16 cellular contexts compared by ENCODE assay signal in the genomic region with DNA sequence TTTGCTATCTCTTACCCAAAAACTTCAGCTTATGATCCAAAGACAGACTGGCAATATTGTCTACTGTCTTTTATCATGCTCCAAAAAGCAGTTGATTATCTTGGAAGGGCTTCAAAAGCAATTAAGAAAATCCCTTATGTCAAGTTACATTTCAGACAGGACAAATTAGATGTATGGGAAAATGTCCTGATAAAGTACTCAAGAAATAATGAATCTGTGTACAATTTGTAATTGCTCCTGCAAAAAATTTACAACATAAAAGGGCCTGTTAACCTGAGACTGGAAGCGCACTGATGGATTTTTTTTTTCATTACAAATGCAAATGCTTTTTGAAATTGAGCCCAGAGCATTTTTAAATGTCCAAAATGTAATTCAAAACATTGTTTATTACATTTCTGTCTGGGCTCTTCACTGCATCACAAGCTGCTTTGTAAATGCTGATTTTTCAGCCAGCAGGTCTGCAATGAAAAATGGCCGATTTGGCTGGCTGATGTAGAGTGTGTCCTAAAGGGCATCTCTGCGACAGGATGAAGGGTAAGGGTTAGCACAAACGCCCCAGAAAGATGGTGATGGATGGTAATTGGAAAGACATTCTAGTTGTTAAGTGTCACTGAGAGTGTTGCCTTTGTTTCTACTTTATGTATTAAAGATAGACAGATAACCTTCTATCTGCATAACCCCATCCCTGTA.
"Had no signal": no experiment of that assay in that cellular context is flagged by ENCODE, and none has a peak within 500 bp of the region (broad histone marks: within the 10 kb centered on the region; RNA-seq: fewer than 3 reads in every experiment).

No MANE protein-coding gene starts in this region.

- H3K4me3 Mint-ChIP-seq: activated naive CD8-positive, alpha-beta T cell; natural killer cell treated with Interleukin-12 subunit alpha and Interleukin-12 subunit beta and Interleukin-15 and Interleukin-18, amount 100 ng/mL, for 72 hours; stimulated activated memory B cell treated with anti-CD40 and anti-IgM and Interleukin-4, amounts not matched to agents 10 μg/mL and 1 μg/mL and 100 μg/mL, for 72 hours had no signal

- H3K9me3 ChIP-seq: esophagus squamous epithelium, lower lobe of right lung, spleen, upper lobe of right lung had no signal

- H3K4me1 ChIP-seq: esophagus squamous epithelium, lower lobe of right lung, upper lobe of right lung had no signal

- H3K4me1 Mint-ChIP-seq: stimulated activated memory B cell treated with anti-CD40 and anti-IgM and Interleukin-4, amounts not matched to agents 10 μg/mL and 1 μg/mL and 100 μg/mL, for 72 hours had no signal

- H3K27ac ChIP-seq: esophagus squamous epithelium, lower lobe of right lung, spleen, upper lobe of right lung, VCaP had no signal

- ATAC-seq: lower lobe of right lung; natural killer cell treated with Interleukin-12 subunit alpha and Interleukin-12 subunit beta and Interleukin-15 and Interleukin-18, amount 100 ng/mL, for 72 hours; stimulated activated memory B cell treated with anti-CD40 and anti-IgM and Interleukin-4, amounts not matched to agents 10 μg/mL and 1 μg/mL and 100 μg/mL, for 72 hours; upper lobe of right lung had no signal

- H3K36me3 Mint-ChIP-seq: activated naive CD8-positive, alpha-beta T cell; natural killer cell treated with Interleukin-12 subunit alpha and Interleukin-12 subunit beta and Interleukin-15 and Interleukin-18, amount 100 ng/mL, for 72 hours; stimulated activated memory B cell treated with anti-CD40 and anti-IgM and Interleukin-4, amounts not matched to agents 10 μg/mL and 1 μg/mL and 100 μg/mL, for 72 hours had no signal

- H3K4me3 ChIP-seq: esophagus squamous epithelium, lower lobe of right lung, spleen, upper lobe of right lung had no signal

- H3K27me3 ChIP-seq: esophagus squamous epithelium, spleen, upper lobe of right lung had no signal

- H3K36me3 ChIP-seq: esophagus squamous epithelium, lower lobe of right lung, spleen, upper lobe of right lung had no signal

- DNase-seq: activated CD4-positive, alpha-beta T cell treated with anti-CD3 and anti-CD28 coated beads, Interleukin-2, amount 50 U/mL, for 48 hours; activated T-cell treated with anti-CD3 and anti-CD28 coated beads for 4 hours; dermis blood vessel endothelial cell; effector memory CD4-positive, alpha-beta T cell; esophagus squamous epithelium; hippocampal formation; lower lobe of right lung; occipital lobe; posterior cingulate gyrus; spleen; stimulated activated CD4-positive, alpha-beta T cell treated with anti-CD3 and anti-CD28 coated beads, Interleukin-4, amount 100 ng/mL, for 4 hours; upper lobe of right lung had no signal

- H3K27ac Mint-ChIP-seq: activated naive CD8-positive, alpha-beta T cell; natural killer cell treated with Interleukin-12 subunit alpha and Interleukin-12 subunit beta and Interleukin-15 and Interleukin-18, amount 100 ng/mL, for 72 hours; stimulated activated memory B cell treated with anti-CD40 and anti-IgM and Interleukin-4, amounts not matched to agents 10 μg/mL and 1 μg/mL and 100 μg/mL, for 72 hours had no signal
